Comparison of ENCODE assay signal across 13 cellular contexts in the genomic region with DNA sequence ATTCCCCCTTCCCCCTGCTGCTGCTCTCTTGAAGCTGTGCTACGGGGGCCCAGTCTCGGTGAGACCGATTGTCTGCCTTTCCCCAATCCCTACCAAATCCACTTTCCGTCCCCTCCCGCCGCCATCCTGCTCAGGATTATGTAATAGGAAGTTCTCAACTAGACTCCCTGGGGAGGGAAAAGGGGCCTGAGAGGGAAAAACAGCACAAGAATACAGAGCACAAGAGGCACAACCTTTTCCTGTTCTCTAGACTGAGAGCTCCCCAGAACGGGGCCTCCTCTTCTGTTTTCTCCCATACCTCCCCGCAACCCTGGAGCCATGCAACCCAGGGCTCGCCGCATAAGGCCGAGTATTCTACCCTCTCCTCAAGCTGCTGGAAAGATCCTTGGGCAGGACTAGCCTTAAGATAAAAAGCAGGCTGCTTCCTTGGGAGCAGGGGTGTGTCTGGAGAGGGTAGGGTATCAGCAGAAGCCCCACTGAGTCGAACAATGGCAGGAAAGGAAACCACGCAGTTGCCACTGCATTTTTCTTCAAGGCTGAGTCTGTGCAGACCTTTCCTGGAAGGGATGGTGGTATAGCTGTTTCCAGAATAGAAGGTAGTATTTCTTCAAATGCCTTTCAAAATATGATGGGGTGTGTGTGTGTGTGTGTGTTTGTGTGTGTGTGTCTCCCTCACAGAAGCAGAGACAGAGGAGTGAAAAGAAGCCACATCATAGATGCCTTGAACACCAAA. TPM values are rescaled to one million over a fixed set of nuclear protein-coding genes. Genes with fewer than 3 reads are reported as not detected.
DNase-seq lines count a peak whose midpoint lies in the region; ATAC-seq and TF ChIP-seq lines count a peak whose summit lies in the region.
"Had no signal": no experiment of that assay in that cellular context is flagged by ENCODE, and none has a peak within 500 bp of the region (broad histone marks: within the 10 kb centered on the region; RNA-seq: fewer than 3 reads in every experiment).

No MANE protein-coding gene starts in this region.

- peak overlapping the region; percentile 22 for H3K4me3 ChIP-seq in neural progenitor cell

- H3K27me3 Mint-ChIP-seq in neural progenitor cell (ENCODE audit: insufficient read depth, low read depth) = peaks cover 5% of the 10 kb centered on the region
- H3K27me3 Mint-ChIP-seq: central memory CD8-positive, alpha-beta T cell had no signal

- no peaks in the 10 kb centered on the region for H3K36me3 ChIP-seq in neural progenitor cell

- peaks cover 4% of the 10 kb centered on the region for H4K20me1 ChIP-seq in neural progenitor cell (ENCODE audit: low read depth)

- no peak overlapping the region for H3K9ac ChIP-seq in neural progenitor cell
- H3K9ac ChIP-seq: KMS-11 had no signal

- peaks cover 27% of the 10 kb centered on the region for H3K4me1 ChIP-seq in neural progenitor cell

- peak overlapping the region; percentile 12 for H3K27ac ChIP-seq in neural progenitor cell
- H3K27ac ChIP-seq: C4-2B, KMS-11 had no signal

- peaks cover 22% of the 10 kb centered on the region for H3F3A ChIP-seq in neural progenitor cell (ENCODE audit: low read depth)

- no peaks in the 10 kb centered on the region for H3K9me3 ChIP-seq in neural progenitor cell (ENCODE audit: low read depth)

- H3K27me3 ChIP-seq in neural progenitor cell = peaks cover 34% of the 10 kb centered on the region

- peak overlapping the region; percentile 94 for H3K27ac Mint-ChIP-seq in neural progenitor cell

- no peak overlapping the region for H2AFZ ChIP-seq in neural progenitor cell (replicated peaks)

- no peaks in the 10 kb centered on the region for H3K79me2 ChIP-seq in neural progenitor cell (ENCODE audit: low read depth)

- H3K4me1 Mint-ChIP-seq in neural progenitor cell = peaks cover 24% of the 10 kb centered on the region
- H3K4me1 Mint-ChIP-seq: central memory CD8-positive, alpha-beta T cell had no signal

- ATAC-seq in HG03139 (IDR thresholded peaks at IDR 0.05; ENCODE audit: unreplicated experiment) = no peak
- ATAC-seq in HG02759 (IDR thresholded peaks at IDR 0.05; ENCODE audit: unreplicated experiment) = no peak

- TF ChIP-seq CTCF in neural progenitor cell (IDR thresholded peaks at IDR 0.05) = no peak

- DNase-seq in ELF-1 (ENCODE audit: low read depth, low spot score) = peak; percentile 68
- peak; percentile 84 for DNase-seq in NCI-H82 (lab: John Stamatoyannopoulos, UW)
- DNase-seq in glomerular endothelial cell (ENCODE audit: extremely low read depth, low read depth, low spot score) = peak; percentile 52
- DNase-seq in neural progenitor cell (ENCODE audit: low spot score) = peak; percentile 75
- no peak for DNase-seq in COR-L47 (lab: John Stamatoyannopoulos, UW)
- no peak for DNase-seq in NCI-H1930 (lab: John Stamatoyannopoulos, UW)
- DNase-seq: hypothalamus, posterior cingulate gyrus had no signal

- peaks cover 16% of the 10 kb centered on the region for H3K9me3 Mint-ChIP-seq in neural progenitor cell
- H3K9me3 Mint-ChIP-seq: central memory CD8-positive, alpha-beta T cell had no signal

- H3K4me3 Mint-ChIP-seq in neural progenitor cell = peak overlapping the region; percentile 28
- H3K4me3 Mint-ChIP-seq: central memory CD8-positive, alpha-beta T cell had no signal

- H3K4me2 ChIP-seq in neural progenitor cell = peak overlapping the region; percentile 78
- H3K4me2 ChIP-seq: KMS-11 had no signal

- H3K36me3 Mint-ChIP-seq in neural progenitor cell = peaks cover 10% of the 10 kb centered on the region

RNA-seq across cellular contexts. Expression of a gene that starts 12.9 kb away (rescaled TPM):
- 14.2 and 15.2 TPM in 2 replicates for total RNA-seq in glomerular endothelial cell
- 0.03 and 0.04 TPM in 2 replicates for total RNA-seq in neural progenitor cell (ENCODE audit: low replicate concordance)

RNA-seq across cellular contexts. Expression of a gene that starts 34.4 kb away (rescaled TPM):
- total RNA-seq in glomerular endothelial cell (29.7 and 34.0 TPM in 2 replicates), neural progenitor cell (ENCODE audit: low replicate concordance) (23.4 and 33.1 TPM in 2 replicates)

RNA-seq across cellular contexts. Expression of a gene that starts 34.7 kb away (rescaled TPM):
- total RNA-seq in glomerular endothelial cell (0.63 and 1.8 TPM in 2 replicates), neural progenitor cell (ENCODE audit: low replicate concordance) (9.4 and 10.7 TPM in 2 replicates)

Comparison
In these comparisons a context has a peak if more than half of its experiments do, and no peak if none do; other contexts are left out.
1. DNase-seq: peak in ELF-1 (single experiment), NCI-H82 (single experiment), glomerular endothelial cell (single experiment) and neural progenitor cell (single experiment); none in COR-L47 (single experiment) and NCI-H1930 (0 of 2).
2. RNA of a gene that starts 12.9 kb away (total RNA-seq): 14.2 to 15.2 TPM in glomerular endothelial cell; 0.03 to 0.04 TPM in neural progenitor cell; every median in the first group is over 10 times any median in the second.